In the genomic region with DNA sequence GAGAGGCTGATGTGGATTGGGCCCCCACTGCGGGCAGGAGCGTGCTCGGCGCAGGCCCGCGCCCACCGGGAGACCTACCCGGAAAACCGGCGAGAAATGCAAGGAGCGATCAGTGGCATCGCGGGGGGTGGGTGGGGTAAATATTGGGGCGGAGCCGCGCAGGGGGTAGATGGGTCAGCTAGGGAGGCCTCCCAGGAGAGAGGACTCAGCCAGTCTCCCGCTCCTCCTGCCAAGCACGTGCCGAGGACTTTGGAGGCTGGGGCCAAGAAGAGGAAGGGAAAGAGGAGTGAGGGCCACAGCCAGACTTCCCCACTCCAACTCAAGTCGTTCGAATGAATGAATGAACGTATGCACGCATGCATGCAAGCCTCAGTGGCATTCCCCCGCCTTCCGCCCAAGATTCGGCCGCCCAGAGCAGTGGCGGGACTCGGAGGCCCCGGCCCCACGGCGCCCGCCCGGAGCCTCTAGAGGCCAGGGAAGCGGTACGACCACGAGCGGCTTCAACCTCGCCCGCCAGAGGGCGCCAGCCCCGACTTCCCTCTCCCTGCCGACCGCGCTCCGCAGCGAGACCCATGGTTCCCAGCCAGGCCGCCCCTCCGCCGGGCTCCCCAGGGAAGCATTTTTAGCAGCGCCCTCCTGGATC, we compare ENCODE assay signal across 1 cellular context.
A peak's percentile ranks its signal among the peaks of the same experiment; 100 is the strongest.
TF ChIP-seq lines count a peak whose summit lies in the region.

No MANE protein-coding gene starts in this region.

TF ChIP-seq in H1, 55 proteins besides CTCF, POLR2A, EP300 and RAD21:
- TF ChIP-seq HDAC2 (IDR thresholded peaks at IDR 0.05; ENCODE audit: borderline replicate concordance in 1 of 2, low read depth in 2 of 2, low read length in 2 of 2), result peak; percentile 30 to 71; a peak in 1 of 4 replicates
- TF ChIP-seq, protein P1, sequence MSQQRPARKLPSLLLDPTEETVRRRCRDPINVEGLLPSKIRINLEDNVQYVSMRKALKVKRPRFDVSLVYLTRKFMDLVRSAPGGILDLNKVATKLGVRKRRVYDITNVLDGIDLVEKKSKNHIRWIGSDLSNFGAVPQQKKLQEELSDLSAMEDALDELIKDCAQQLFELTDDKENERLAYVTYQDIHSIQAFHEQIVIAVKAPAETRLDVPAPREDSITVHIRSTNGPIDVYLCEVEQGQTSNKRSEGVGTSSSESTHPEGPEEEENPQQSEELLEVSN (IDR thresholded peaks at IDR 0.05), result peak; percentile 96
- peak; percentile 65; the same call in 1 of the 2 replicates for TF ChIP-seq KDM1A (IDR thresholded peaks at IDR 0.05; ENCODE audit: borderline replicate concordance, low read length)
- peak; percentile 27; the same call in 1 of the 2 replicates for TF ChIP-seq JUND (IDR thresholded peaks at IDR 0.05; ENCODE audit: low read length)
- TF ChIP-seq KDM4A (IDR thresholded peaks at IDR 0.05; ENCODE audit: low read depth, low read length, severe bottlenecking), result peak; percentile 72
- peak; percentile 38; the same call in 1 of the 2 replicates for TF ChIP-seq TCF12 (IDR thresholded peaks at IDR 0.05; ENCODE audit: low read depth, low read length)
- no peak for TF ChIP-seq CHD2 (IDR thresholded peaks at IDR 0.05; ENCODE audit: low read length)
- TF ChIP-seq SAP30 (IDR thresholded peaks at IDR 0.05; ENCODE audit: insufficient read depth, insufficient replicate concordance, low read length), result no peak
- no peak for TF ChIP-seq EGR1 (IDR thresholded peaks at IDR 0.05; ENCODE audit: borderline replicate concordance, low read depth, low read length)
- TF ChIP-seq ZNF274 (IDR thresholded peaks at IDR 0.05; ENCODE audit: borderline replicate concordance, extremely low read depth, low read length), result no peak
- 0 out of 2 replicates have a peak, but pooled peaks have one; percentile 32 for TF ChIP-seq BACH1 (IDR thresholded peaks at IDR 0.05; ENCODE audit: low read length)
- no peak for TF ChIP-seq CBX5 (IDR thresholded peaks at IDR 0.05; ENCODE audit: low read depth, low read length)
- no peak for TF ChIP-seq HDAC6 (IDR thresholded peaks at IDR 0.05; ENCODE audit: low read depth, low read length)
- 0 out of 2 replicates have a peak, but pooled peaks have one; percentile 31 for TF ChIP-seq TBP (IDR thresholded peaks at IDR 0.05; ENCODE audit: low read depth, low read length)
- TF ChIP-seq GABPA (IDR thresholded peaks at IDR 0.05; ENCODE audit: borderline replicate concordance, insufficient read depth, low read length), result 0 out of 2 replicates have a peak, but pooled peaks have one; percentile 54
- peak; percentile 58 for TF ChIP-seq NANOG (IDR thresholded peaks at IDR 0.05; ENCODE audit: insufficient read depth, low read depth, low read length, poor library complexity, severe bottlenecking)
- peak; percentile 96 for TF ChIP-seq MAX (IDR thresholded peaks at IDR 0.05)
- TF ChIP-seq RNF2 (IDR thresholded peaks at IDR 0.05; ENCODE audit: borderline replicate concordance, low read depth, low read length, missing control alignments, poor library complexity, severe bottlenecking), result peak; percentile 51
- no peak for TF ChIP-seq USF2 (IDR thresholded peaks at IDR 0.05; ENCODE audit: low read length)
- no peak for TF ChIP-seq SP1 (IDR thresholded peaks at IDR 0.05; ENCODE audit: low read depth, low read length)
TF ChIP-seq in H1: peak in this region for 12.
